1 cellular context compared by ENCODE assay signal in genomic region chr1:182142621-182143020, GRCh38.
TF ChIP-seq lines count a peak whose summit lies in the region.

No MANE protein-coding gene starts in this region.

TF ChIP-seq in H1, 55 proteins besides CTCF, POLR2A, EP300 and RAD21:
- no peak for TF ChIP-seq TCF12 (IDR thresholded peaks at IDR 0.05; ENCODE audit: low read depth, low read length)
- no peak for TF ChIP-seq YY1 (IDR thresholded peaks at IDR 0.05; ENCODE audit: low read depth, low read length)
- TF ChIP-seq E2F6 (IDR thresholded peaks at IDR 0.05), result no peak
- TF ChIP-seq HDAC2 (IDR thresholded peaks at IDR 0.05; ENCODE audit: borderline replicate concordance in 1 of 2, low read depth in 2 of 2, low read length in 2 of 2), result no peak
- TF ChIP-seq BCL11A (IDR thresholded peaks at IDR 0.05; ENCODE audit: low read depth in 2 of 2, low read length in 2 of 2), result no peak
- no peak for TF ChIP-seq CBX5 (IDR thresholded peaks at IDR 0.05; ENCODE audit: low read depth, low read length)
- TF ChIP-seq KDM1A (IDR thresholded peaks at IDR 0.05; ENCODE audit: borderline replicate concordance, low read length), result no peak
- no peak for TF ChIP-seq SUZ12 (IDR thresholded peaks at IDR 0.05; ENCODE audit: low read length)
- no peak for TF ChIP-seq TBP (IDR thresholded peaks at IDR 0.05; ENCODE audit: low read depth, low read length)
- no peak for TF ChIP-seq SP4 (IDR thresholded peaks at IDR 0.05; ENCODE audit: low read length)
- no peak for TF ChIP-seq CREB1 (IDR thresholded peaks at IDR 0.05)
- TF ChIP-seq GABPA (IDR thresholded peaks at IDR 0.05; ENCODE audit: borderline replicate concordance, insufficient read depth, low read length), result no peak
- no peak for TF ChIP-seq CHD1 (IDR thresholded peaks at IDR 0.05; ENCODE audit: low read depth, low read length)
- no peak for TF ChIP-seq EZH2 (IDR thresholded peaks at IDR 0.05; ENCODE audit: low read depth, low read length, severe bottlenecking)
- no peak for TF ChIP-seq ASH2L (IDR thresholded peaks at IDR 0.05; ENCODE audit: low read length)
- TF ChIP-seq TAF1 (IDR thresholded peaks at IDR 0.05; ENCODE audit: low read depth, low read length), result no peak
